24 cellular contexts compared by ENCODE assay signal in the genomic region with DNA sequence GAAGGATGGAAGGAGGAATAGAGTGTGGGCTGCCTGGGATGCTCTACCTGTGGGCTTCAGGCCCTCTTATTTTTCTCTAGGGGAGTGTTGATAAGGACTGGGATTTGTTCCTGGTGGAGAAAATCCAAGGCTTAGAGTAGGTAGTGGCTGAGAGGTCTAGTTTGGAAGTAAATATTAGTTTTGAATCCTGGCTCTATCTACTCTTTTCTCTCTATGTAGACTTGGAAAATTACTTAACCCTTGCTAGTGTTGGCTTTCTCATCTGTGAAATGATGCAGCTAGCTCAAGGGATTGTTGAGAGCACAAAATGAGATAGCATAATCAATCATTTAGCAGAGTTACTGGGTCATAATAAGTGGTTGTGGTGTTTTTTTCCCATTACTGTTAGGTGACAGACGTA.
"Had no signal": no experiment of that assay in that cellular context is flagged by ENCODE, and none has a peak within 500 bp of the region (broad histone marks: within the 10 kb centered on the region; RNA-seq: fewer than 3 reads in every experiment).

No MANE protein-coding gene starts in this region.

- H3K4me3 ChIP-seq: MG63, SJSA1, SK-N-MC had no signal

- H3K27me3 ChIP-seq: MG63, SJSA1 had no signal

- H3K9me3 ChIP-seq: MG63, SJSA1 had no signal

- H3K36me3 ChIP-seq: MG63, SJSA1 had no signal

- DNase-seq: IMR-90, Karpas-422, KG1, MG63, NCI-H1092, NCI-H1105 treated with DMSO at 0.1 percent for 48 hours, NCI-H1417 treated with DMSO at 0.1 percent for 48 hours, NCI-H146, NCI-H1694 treated with DMSO at 0.1 percent for 48 hours, NCI-H1930, NCI-H2081, NCI-H2107, NCI-H2171, NCI-H226, NCI-H446, NCI-H510A, NCI-H524 treated with DMSO at 0.1 percent for 48 hours, NCI-H69, NCI-H774, Right ventricle myocardium superior, RPMI8226, SIG-M5 had no signal

- H3K4me1 ChIP-seq: SJSA1 had no signal

- H3K27ac ChIP-seq: SJSA1, SK-N-MC had no signal
